9 cellular contexts compared by ENCODE assay signal in the genomic region with DNA sequence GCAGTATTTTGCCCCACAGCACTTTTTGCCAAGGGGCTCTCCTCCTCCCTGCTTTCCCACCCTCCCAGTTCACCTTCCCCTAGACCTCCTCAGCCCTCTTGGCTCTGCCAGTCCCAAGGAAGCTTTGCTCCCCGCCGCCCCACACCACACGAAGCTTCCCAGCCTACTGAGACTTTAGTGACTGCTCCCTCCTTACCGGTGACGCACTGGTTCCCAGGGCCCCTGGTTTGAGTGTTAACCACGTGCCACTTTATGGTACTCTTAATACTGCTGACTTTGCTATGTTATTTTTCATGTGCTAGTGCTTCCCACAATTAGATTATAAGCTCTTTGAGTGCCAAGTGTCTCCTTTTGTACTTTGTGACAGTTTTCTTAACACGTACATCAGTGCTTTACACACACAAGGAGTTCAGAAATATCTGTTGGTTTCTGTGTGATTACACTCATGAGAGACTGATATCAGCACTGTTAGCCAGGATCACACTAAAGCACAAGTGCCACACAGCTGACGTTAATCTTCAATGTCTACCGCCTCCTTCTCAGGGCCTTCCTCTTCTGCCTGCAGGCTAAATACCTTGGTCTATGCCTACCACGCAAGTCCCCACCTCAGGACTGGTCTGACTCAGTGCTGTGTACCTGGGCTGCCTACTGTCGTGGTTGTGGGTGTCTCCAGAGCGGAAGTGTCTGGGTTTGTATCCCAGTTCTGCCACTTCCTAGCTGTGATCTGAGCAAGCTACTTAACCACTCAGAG.
DNase-seq lines count a peak whose midpoint lies in the region; ATAC-seq and TF ChIP-seq lines count a peak whose summit lies in the region.
"Had no signal": no experiment of that assay in that cellular context is flagged by ENCODE, and none has a peak within 500 bp of the region (broad histone marks: within the 10 kb centered on the region; RNA-seq: fewer than 3 reads in every experiment).

No MANE protein-coding gene starts in this region.

- H3K36me3 Mint-ChIP-seq in activated naive CD8-positive, alpha-beta T cell treated with anti-CD3 and anti-CD28 coated beads for 36 hours: no peaks in the 10 kb centered on the region
- no peaks in the 10 kb centered on the region for H3K36me3 Mint-ChIP-seq in natural killer cell

- DNase-seq in DND-41 (peak; percentile 20), KG1 (lab: John Stamatoyannopoulos, UW) (peak; percentile 32), natural killer cell (peak; percentile 42), pons (ENCODE audit: low spot score) (no peak), NCI-H128 (lab: John Stamatoyannopoulos, UW; ENCODE audit: unreplicated experiment) (no peak), NOMO-1 treated with DMSO at 0.1 percent for 48 hours (lab: John Stamatoyannopoulos, UW; ENCODE audit: unreplicated experiment) (no peak)
- DNase-seq in activated naive CD8-positive, alpha-beta T cell treated with anti-CD3 and anti-CD28 coated beads for 36 hours: peak; percentile 6
- DNase-seq: NCI-H2171 had no signal

- H3K9me3 ChIP-seq in DND-41 (ENCODE audit: insufficient read depth, low read length, severe bottlenecking): no peaks in the 10 kb centered on the region

- no peaks in the 10 kb centered on the region for H3K9me3 Mint-ChIP-seq in activated naive CD8-positive, alpha-beta T cell treated with anti-CD3 and anti-CD28 coated beads for 36 hours
- no peaks in the 10 kb centered on the region for H3K9me3 Mint-ChIP-seq in natural killer cell

- intact Hi-C loops in natural killer cell (cut with micrococcal nuclease): loop anchor here (2.0 kb wide), 1 partner anchor 61 kb away; the partner anchor contains the start of gene DNTTIP2

- H3K79me2 ChIP-seq in DND-41 (ENCODE audit: insufficient read depth, low read length): no peaks in the 10 kb centered on the region

- no peak overlapping the region for H3K4me2 ChIP-seq in DND-41 (ENCODE audit: insufficient read depth, low read length)

- H3K4me3 ChIP-seq in DND-41 (ENCODE audit: low read depth in 1 of 2, low read length in 2 of 2): no peak overlapping the region

- H3K27me3 ChIP-seq in DND-41 (ENCODE audit: insufficient read depth, low read length, poor library complexity): no peaks in the 10 kb centered on the region

- H3K4me1 Mint-ChIP-seq in activated naive CD8-positive, alpha-beta T cell treated with anti-CD3 and anti-CD28 coated beads for 36 hours: peaks cover 18% of the 10 kb centered on the region
- peaks cover 22 to 23% of the 10 kb centered on the region in 2 donors for H3K4me1 Mint-ChIP-seq in natural killer cell

- H3K4me1 ChIP-seq in DND-41 (ENCODE audit: insufficient read depth, low read length): peaks cover 22% of the 10 kb centered on the region

- no peak overlapping the region for H2AFZ ChIP-seq in DND-41 (ENCODE audit: low read depth, low read length)

- ATAC-seq in DND-41 (ENCODE audit: insufficient read depth, low read depth) (peak; percentile 37), natural killer cell (peak; percentile 73 to 82 (median 76)), GM21528 (IDR thresholded peaks at IDR 0.05; ENCODE audit: low FRiP score, unreplicated experiment) (no peak)

- no peak overlapping the region for H3K27ac ChIP-seq in DND-41 (ENCODE audit: low read length)

- H4K20me1 ChIP-seq in DND-41 (ENCODE audit: insufficient read depth, low read length): no peaks in the 10 kb centered on the region

- no peak for TF ChIP-seq CTCF in DND-41 (IDR thresholded peaks at IDR 0.05; ENCODE audit: borderline replicate concordance, extremely low read depth, low read length, poor library complexity, severe bottlenecking)
- TF ChIP-seq CTCF in natural killer cell (IDR thresholded peaks at IDR 0.05): no peak

- H3K27ac Mint-ChIP-seq in activated naive CD8-positive, alpha-beta T cell treated with anti-CD3 and anti-CD28 coated beads for 36 hours: peak overlapping the region; percentile 45
- peak overlapping the region; percentile 70 to 86 for H3K27ac Mint-ChIP-seq in natural killer cell

- no peaks in the 10 kb centered on the region for H3K27me3 Mint-ChIP-seq in activated naive CD8-positive, alpha-beta T cell treated with anti-CD3 and anti-CD28 coated beads for 36 hours
- H3K27me3 Mint-ChIP-seq in natural killer cell (ENCODE audit: low read depth in 2 of 2): no peaks in the 10 kb centered on the region

- H3K36me3 ChIP-seq in DND-41 (ENCODE audit: insufficient read depth, low read length): no peaks in the 10 kb centered on the region

- H3K4me3 Mint-ChIP-seq in activated naive CD8-positive, alpha-beta T cell treated with anti-CD3 and anti-CD28 coated beads for 36 hours: no peak overlapping the region
- peak overlapping the region; percentile 45 for H3K4me3 Mint-ChIP-seq in natural killer cell

- H3K9ac ChIP-seq in DND-41 (ENCODE audit: low read depth, low read length): no peak overlapping the region

Comparison
In these comparisons a context has a peak if more than half of its experiments do, and no peak if none do; other contexts are left out.
1. DNase-seq: peak in DND-41 (single experiment), KG1 (single experiment), activated naive CD8-positive, alpha-beta T cell treated with anti-CD3 and anti-CD28 coated beads for 36 hours (single experiment) and natural killer cell (single experiment); none in pons (single experiment), NCI-H128 (single experiment) and NOMO-1 treated with DMSO at 0.1 percent for 48 hours (single experiment).